Comparison of ENCODE assay signal across 8 cellular contexts in the genomic region with DNA sequence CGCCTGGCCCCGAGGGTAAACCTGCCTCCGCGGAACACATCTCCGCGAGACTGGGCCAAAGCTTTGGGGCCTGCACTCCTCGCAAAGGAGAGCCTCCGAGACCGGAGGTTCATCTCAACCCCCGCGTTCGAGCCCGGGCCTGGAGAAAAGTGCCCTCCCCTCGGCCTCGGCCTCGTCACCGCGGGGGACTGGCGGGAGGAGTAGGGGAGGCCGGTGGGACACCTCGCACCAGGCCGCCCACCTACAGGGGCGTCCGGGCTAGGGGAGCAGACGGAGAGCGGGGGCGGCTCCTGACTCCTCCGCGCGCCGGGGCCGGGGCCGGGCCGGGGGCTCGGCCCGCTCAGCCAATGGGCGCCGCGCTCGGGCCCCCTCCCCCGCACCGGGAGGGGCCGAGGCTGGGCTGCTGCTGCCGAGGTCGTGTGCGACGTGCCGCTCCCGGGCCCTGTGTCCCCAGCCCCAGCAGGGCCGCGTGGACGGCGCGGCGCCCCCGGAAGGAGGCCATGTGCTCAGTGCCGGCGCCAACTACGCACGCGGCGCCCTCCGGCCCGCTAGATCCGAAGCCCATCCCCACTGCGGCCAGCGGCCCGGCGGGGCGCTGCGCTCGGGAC. TPM values are rescaled to one million over a fixed set of nuclear protein-coding genes. Genes with fewer than 3 reads are reported as not detected.
DNase-seq lines count a peak whose midpoint lies in the region; ATAC-seq and TF ChIP-seq lines count a peak whose summit lies in the region.

No MANE protein-coding gene starts in this region.

- no peak for TF ChIP-seq CTCF in PC-9 (conservative IDR thresholded peaks at IDR 0.05)
- TF ChIP-seq CTCF in foreskin fibroblast (IDR thresholded peaks at IDR 0.05; ENCODE audit: low read depth, low read length) = no peak
- no peak for TF ChIP-seq CTCF in thoracic aorta (IDR thresholded peaks at IDR 0.05)

- H3K4me3 ChIP-seq in CD4-positive, CD25-positive, alpha-beta regulatory T cell (ENCODE audit: low read depth, low read length) = peak overlapping the region; percentile 93
- H3K4me3 ChIP-seq in PC-9 = peak overlapping the region; percentile 98
- H3K4me3 ChIP-seq in foreskin fibroblast (ENCODE audit: low read depth in 1 of 2, low read length in 2 of 2) = peak overlapping the region; percentile 71 to 76
- peak overlapping the region; percentile 83 to 99 for H3K4me3 ChIP-seq in neuronal stem cell (ENCODE audit: low read length in 2 of 2)
- H3K4me3 ChIP-seq in thoracic aorta = peak overlapping the region; percentile 95

- H3K9ac ChIP-seq in neuronal stem cell (ENCODE audit: low read depth, low read length, poor library complexity) = peak overlapping the region; percentile 96

- no peaks in the 10 kb centered on the region for H3K9me3 ChIP-seq in CD4-positive, CD25-positive, alpha-beta regulatory T cell (ENCODE audit: control insufficient read depth in 2 of 2, low read length in 2 of 2)
- no peaks in the 10 kb centered on the region for H3K9me3 ChIP-seq in PC-9 (ENCODE audit: insufficient read depth, low read depth)
- no peaks in the 10 kb centered on the region for H3K9me3 ChIP-seq in neuronal stem cell (replicated peaks in 1 of 2; ENCODE audit: control insufficient read depth in 2 of 2, insufficient read depth in 1 of 2, low read depth in 1 of 2, low read length in 2 of 2)
- H3K9me3 ChIP-seq in thoracic aorta = no peaks in the 10 kb centered on the region

- peak overlapping the region; percentile 50 for H3K14ac ChIP-seq in neuronal stem cell (ENCODE audit: low read length)

- no peaks in the 10 kb centered on the region for H3K27me3 ChIP-seq in CD4-positive, CD25-positive, alpha-beta regulatory T cell (ENCODE audit: control insufficient read depth, insufficient read depth, low read length)
- H3K27me3 ChIP-seq in PC-9 (ENCODE audit: insufficient read depth, low read depth) = no peaks in the 10 kb centered on the region
- no peaks in the 10 kb centered on the region for H3K27me3 ChIP-seq in neuronal stem cell (ENCODE audit: control insufficient read depth in 3 of 3, insufficient read depth in 3 of 3, low read depth in 1 of 3, low read length in 3 of 3)
- no peaks in the 10 kb centered on the region for H3K27me3 ChIP-seq in thoracic aorta (replicated peaks; ENCODE audit: insufficient read depth)

- H4K91ac ChIP-seq in neuronal stem cell (ENCODE audit: low read depth, low read length, poor library complexity) = no peak overlapping the region

- peak overlapping the region; percentile 77 for H3K4me2 ChIP-seq in PC-9
- peak overlapping the region; percentile 51 for H3K4me2 ChIP-seq in neuronal stem cell (ENCODE audit: insufficient read depth, low read length, poor library complexity, severe bottlenecking)

- peak overlapping the region; percentile 99 for H3K23ac ChIP-seq in neuronal stem cell (ENCODE audit: low read depth, low read length, poor library complexity)

- peak overlapping the region; percentile 80 for H3K27ac ChIP-seq in CD4-positive, CD25-positive, alpha-beta regulatory T cell (ENCODE audit: insufficient read depth, low read length, poor library complexity, severe bottlenecking)
- H3K27ac ChIP-seq in PC-9 (peak overlapping the region; percentile 76), neuronal stem cell (replicated peaks; ENCODE audit: low read length) (peak overlapping the region; percentile 82), thoracic aorta (peak overlapping the region; percentile 88 to 93)

- peak overlapping the region; percentile 98 for H3K18ac ChIP-seq in neuronal stem cell (ENCODE audit: low read length)

- no peak overlapping the region for H2BK120ac ChIP-seq in neuronal stem cell (ENCODE audit: low read depth, low read length)

- H3K27me3 Mint-ChIP-seq in CD4-positive, CD25-positive, alpha-beta regulatory T cell = peaks cover 6% of the 10 kb centered on the region

- H4K20me1 ChIP-seq in PC-9 (ENCODE audit: insufficient read depth) = no peaks in the 10 kb centered on the region

- H3F3A ChIP-seq in PC-9 (ENCODE audit: insufficient read depth, low read depth) = peaks cover 10% of the 10 kb centered on the region

- H3K79me1 ChIP-seq in neuronal stem cell (ENCODE audit: low read depth, low read length) = peaks cover 2% of the 10 kb centered on the region

- peak overlapping the region; percentile 83 for H2BK5ac ChIP-seq in neuronal stem cell (ENCODE audit: low read length)

- H3K27ac Mint-ChIP-seq in CD4-positive, CD25-positive, alpha-beta regulatory T cell = peak overlapping the region; percentile 83 to 96 (median 93)

- peaks cover 56% of the 10 kb centered on the region for H3K4me1 ChIP-seq in CD4-positive, CD25-positive, alpha-beta regulatory T cell (ENCODE audit: control insufficient read depth, insufficient read depth, low read length, poor library complexity, severe bottlenecking)
- H3K4me1 ChIP-seq in PC-9 (replicated peaks; ENCODE audit: insufficient read depth) (peaks cover 61% of the 10 kb centered on the region), neuronal stem cell (ENCODE audit: control insufficient read depth in 2 of 2, insufficient read depth in 1 of 2, low read depth in 1 of 2, low read length in 2 of 2) (peaks cover 46 to 57% of the 10 kb centered on the region in 2 donors), thoracic aorta (ENCODE audit: control insufficient read depth in 1 of 2, low read depth in 2 of 2) (peaks cover 22 to 66% of the 10 kb centered on the region in 2 donors)

- no TSS peak for BruUV-seq in PC-9 (replicated peaks; lab: Mats Ljungman, UMichigan)

- no peak overlapping the region for H4K8ac ChIP-seq in neuronal stem cell (ENCODE audit: low read depth, low read length)

- WGBS in neuronal stem cell (ENCODE audit: extremely low coverage in 2 of 2, insufficient read length in 2 of 2, insufficient replicate concordance in 1 of 2), 2 donors = no CpG with 5 or more reads among the region's 72 CpGs

- POLR2A ChIA-PET in PC-9 (lab: Charles Lee; ENCODE audit: unreplicated experiment) = interaction anchor here (0.6 to 0.7 kb wide), 2 partner anchors 14 to 63 kb away, joined by 3 read pairs; no protein-coding TSS in a partner anchor

- no peaks in the 10 kb centered on the region for H3K36me3 ChIP-seq in CD4-positive, CD25-positive, alpha-beta regulatory T cell (ENCODE audit: control insufficient read depth, insufficient read depth, low read length)
- H3K36me3 ChIP-seq in PC-9 (ENCODE audit: low read depth) = no peaks in the 10 kb centered on the region
- peaks cover 21 to 41% of the 10 kb centered on the region in 2 donors for H3K36me3 ChIP-seq in neuronal stem cell (replicated peaks in 1 of 2; ENCODE audit: control insufficient read depth in 2 of 2, insufficient read depth in 2 of 2, low read length in 2 of 2)
- no peaks in the 10 kb centered on the region for H3K36me3 ChIP-seq in thoracic aorta

- peaks cover 0 to 1% (median 0%) of the 10 kb centered on the region in 7 donors for H3K9me3 Mint-ChIP-seq in CD4-positive, CD25-positive, alpha-beta regulatory T cell

- ATAC-seq in CD4-positive, CD25-positive, alpha-beta regulatory T cell (ENCODE audit: low read depth in 2 of 2) = peak; percentile 26 to 32
- peak; percentile 50 for ATAC-seq in GM19324 (IDR thresholded peaks at IDR 0.05; ENCODE audit: low FRiP score, unreplicated experiment)
- ATAC-seq in HG03432 (IDR thresholded peaks at IDR 0.05; ENCODE audit: unreplicated experiment) = peak; percentile 52
- peak; percentile 63 for ATAC-seq in thoracic aorta (ENCODE audit: insufficient number of reproducible peaks, low FRiP score, low read depth)

- peaks cover 9% of the 10 kb centered on the region for H3K36me3 Mint-ChIP-seq in CD4-positive, CD25-positive, alpha-beta regulatory T cell

- CTCF ChIA-PET in PC-9 (lab: Charles Lee) = no interaction called here

- intact Hi-C loops in PC-9 (cut with micrococcal nuclease; ENCODE audit: unreplicated experiment) = loop anchor here (1.0 to 2.0 kb wide), 7 partner anchors 8 to 115 kb away; no protein-coding TSS in a partner anchor

- H2BK12ac ChIP-seq in neuronal stem cell (ENCODE audit: low read length) = no peak overlapping the region

- peak overlapping the region; percentile 91 to 96 (median 94) for H3K4me3 Mint-ChIP-seq in CD4-positive, CD25-positive, alpha-beta regulatory T cell

- peak; percentile 51 to 72 (median 59) for DNase-seq in CD4-positive, CD25-positive, alpha-beta regulatory T cell
- DNase-seq in PC-9 (peak in 1 of 2 experiments; percentile 73), foreskin fibroblast (peak; percentile 75 to 81), neuronal stem cell (ENCODE audit: low spot score) (peak; percentile 59), thoracic aorta (ENCODE audit: low spot score) (no peak)
- peak; percentile 55 for DNase-seq in activated T-helper 9 cell treated with anti-CD3 and anti-CD28 coated beads, Interleukin-2, amount 50 U/mL, for 16 hours (ENCODE audit: low read depth)

- H2AK5ac ChIP-seq in neuronal stem cell (ENCODE audit: low read depth, low read length) = peak overlapping the region; percentile 73

- H2AFZ ChIP-seq in PC-9 (peak overlapping the region; percentile 25), neuronal stem cell (ENCODE audit: low read length) (peak overlapping the region; percentile 65)

- no peaks in the 10 kb centered on the region for H3K9me2 ChIP-seq in PC-9 (ENCODE audit: insufficient read depth)

- H3K4me1 Mint-ChIP-seq in CD4-positive, CD25-positive, alpha-beta regulatory T cell = peaks cover 6 to 67% (median 28%) of the 10 kb centered on the region in 4 donors

- peak overlapping the region; percentile 40 for H2BK15ac ChIP-seq in neuronal stem cell (ENCODE audit: low read length)

- peaks cover 61% of the 10 kb centered on the region for H3K79me2 ChIP-seq in PC-9 (ENCODE audit: low read depth)

- H3K4ac ChIP-seq in neuronal stem cell (ENCODE audit: low read length) = no peak overlapping the region

RNA-seq across cellular contexts. Expression of gene SLC2A1, which starts 0.7 kb away (rescaled TPM):
- 60.2 TPM for total RNA-seq in CD4-positive, CD25-positive, alpha-beta regulatory T cell
- 10 to 100 TPM; 22.0 to 25.5 (median 23.6) TPM for polyA plus RNA-seq in CD4-positive, CD25-positive, alpha-beta regulatory T cell
- total RNA-seq in PC-9 (2021) (327 and 337 TPM in 2 replicates), thoracic aorta (100 to 1,000 TPM; 119 to 147 TPM)
- polyA plus RNA-seq in neuronal stem cell (2013, experiment 1 of 2) = 350 TPM
- 351 TPM for polyA plus RNA-seq in neuronal stem cell (2013, experiment 2 of 2)
